In genomic region chr1:10647414-10648170, GRCh38 we compare ENCODE assay signal across 22 cellular contexts.
"Had no signal": no experiment of that assay in that cellular context is flagged by ENCODE, and none has a peak within 500 bp of the region (broad histone marks: within the 10 kb centered on the region; RNA-seq: fewer than 3 reads in every experiment).

No MANE protein-coding gene starts in this region.

- H3K4me1 ChIP-seq: right lobe of liver had no signal

- H3K4me2 ChIP-seq: smooth muscle cell had no signal

- DNase-seq: dorsolateral prefrontal cortex; effector CD4-positive, alpha-beta T cell; head of caudate nucleus; mesendoderm; midbrain; naive thymus-derived CD8-positive, alpha-beta T cell; nephron progenitor cell; occipital lobe; ovary; right lobe of liver; stimulated activated CD4-positive, alpha-beta T cell treated with anti-CD3 and anti-CD28 coated beads, Interleukin-12 subunit alpha, Interleukin-12 subunit beta, amount 100 ng/mL, for 4 hours; stimulated activated CD4-positive, alpha-beta T cell treated with anti-CD3 and anti-CD28 coated beads, Interleukin-1b, Interleukin-23, amount 100 ng/mL, for 48 hours; stimulated activated CD4-positive, alpha-beta T cell treated with anti-CD3 and anti-CD28 coated beads, Interleukin-4, amount 100 ng/mL, for 1 hour; stimulated activated CD8-positive, alpha-beta memory T cell treated with anti-CD3 and anti-CD28 coated beads, Interleukin-4, amount 100 ng/mL, for 48 hours; stimulated activated naive CD4-positive, alpha-beta T cell treated with Interleukin-2 at 50 U/mL for 16 hours; stomach; substantia nigra had no signal

- H3K9me3 ChIP-seq: ovary, right lobe of liver, stomach, thoracic aorta, tibial nerve, upper lobe of left lung had no signal

- H3K27ac ChIP-seq: dorsolateral prefrontal cortex, ovary, right lobe of liver, thoracic aorta, tibial nerve had no signal

- H3K36me3 ChIP-seq: ovary, right lobe of liver had no signal

- ATAC-seq: left lobe of liver; naive thymus-derived CD8-positive, alpha-beta T cell had no signal

- H3K27me3 ChIP-seq: dorsolateral prefrontal cortex, ovary, right lobe of liver, stomach, upper lobe of left lung had no signal

- H3K4me3 ChIP-seq: dorsolateral prefrontal cortex, ovary, right lobe of liver, smooth muscle cell, stomach, thoracic aorta, tibial nerve, upper lobe of left lung had no signal
